8 cellular contexts compared by ENCODE assay signal in the genomic region with DNA sequence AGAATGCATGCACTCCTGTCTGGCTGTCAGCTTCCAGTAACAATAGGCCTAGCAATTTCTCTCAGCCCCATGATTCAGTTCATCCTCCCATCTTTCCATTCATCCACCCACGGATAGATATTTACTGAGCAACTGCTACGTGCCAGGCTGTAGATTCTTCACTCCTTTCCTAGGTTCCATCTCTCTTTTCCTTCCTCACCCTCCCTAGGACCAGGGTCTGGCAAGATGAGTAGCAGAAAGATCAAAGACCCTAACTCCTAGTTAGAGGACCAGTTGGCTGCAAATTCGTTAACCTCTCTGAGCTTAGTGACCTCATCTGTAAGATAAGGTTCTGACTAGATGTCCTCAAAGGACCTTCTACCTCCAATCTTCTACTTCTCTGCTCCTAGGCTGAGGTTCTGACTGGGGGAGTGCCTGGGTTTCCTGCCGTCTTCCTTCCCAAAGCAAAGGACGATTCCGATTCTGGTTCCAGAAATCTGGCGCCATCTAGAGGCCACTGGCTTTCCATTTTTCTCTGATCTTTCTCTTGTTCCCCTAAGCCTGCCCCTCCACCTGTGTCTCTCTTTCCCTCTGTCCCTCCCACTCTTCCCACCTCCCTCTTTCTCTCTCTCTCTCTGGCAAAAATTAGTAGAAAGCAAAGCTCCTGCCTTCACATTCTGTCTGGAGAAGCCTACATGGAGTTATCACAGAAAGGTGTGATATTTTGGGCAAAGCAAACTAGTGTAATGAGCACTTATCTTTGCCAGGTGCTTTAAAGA. TPM values are rescaled to one million over a fixed set of nuclear protein-coding genes. Genes with fewer than 3 reads are reported as not detected.
DNase-seq lines count a peak whose midpoint lies in the region; ATAC-seq and TF ChIP-seq lines count a peak whose summit lies in the region.

No MANE protein-coding gene starts in this region.

- H3K4me3 Mint-ChIP-seq in type B pancreatic cell: no peak overlapping the region

- H3K27me3 ChIP-seq in SJSA1 (replicated peaks) (no peaks in the 10 kb centered on the region), gastroesophageal sphincter (peaks cover 4% of the 10 kb centered on the region), parathyroid adenoma (ENCODE audit: control insufficient read depth, insufficient read depth, low read length) (no peaks in the 10 kb centered on the region)

- peaks cover 10% of the 10 kb centered on the region for H3K27me3 Mint-ChIP-seq in type B pancreatic cell

- peak; percentile 62 for TF ChIP-seq CTCF in LNCAP (IDR thresholded peaks at IDR 0.05)
- peak in 3 of 4 experiments; percentile 68 to 80 (median 77) for TF ChIP-seq CTCF in gastroesophageal sphincter (IDR thresholded peaks at IDR 0.05)
- peak; percentile 71 for TF ChIP-seq CTCF in parathyroid adenoma (IDR thresholded peaks at IDR 0.05)
- peak; percentile 91 for TF ChIP-seq CTCF in type B pancreatic cell (conservative IDR thresholded peaks at IDR 0.05)

- WGBS in gastroesophageal sphincter (ENCODE audit: low coverage in 1 of 2), 2 donors: 22 to 32% methylated on average over 6 of the region's 7 CpGs

- H3K79me2 ChIP-seq in parathyroid adenoma: no peaks in the 10 kb centered on the region

- ATAC-seq in gastroesophageal sphincter (peak; percentile 59), HG02642 (IDR thresholded peaks at IDR 0.05; ENCODE audit: poor library complexity, unreplicated experiment) (no peak)

- H3K4me1 Mint-ChIP-seq in type B pancreatic cell (ENCODE audit: unreplicated experiment): peaks cover 19% of the 10 kb centered on the region

- H3K4me1 ChIP-seq in SJSA1 (replicated peaks) (no peaks in the 10 kb centered on the region), gastroesophageal sphincter (peaks cover 0 to 7% (median 0%) of the 10 kb centered on the region in 3 donors), parathyroid adenoma (no peaks in the 10 kb centered on the region)

- no peak for TF ChIP-seq POLR2A in gastroesophageal sphincter (IDR thresholded peaks at IDR 0.05)

- no peak overlapping the region for H3K9ac ChIP-seq in parathyroid adenoma

- H3K4me3 ChIP-seq in SJSA1 (no peak overlapping the region), gastroesophageal sphincter (no peak overlapping the region), parathyroid adenoma (ENCODE audit: low read depth, low read length) (no peak overlapping the region)

- H3K36me3 ChIP-seq in SJSA1 (no peaks in the 10 kb centered on the region), gastroesophageal sphincter (no peaks in the 10 kb centered on the region), parathyroid adenoma (ENCODE audit: control insufficient read depth, insufficient read depth, low read length) (no peaks in the 10 kb centered on the region)

- H3K36me3 Mint-ChIP-seq in type B pancreatic cell: no peaks in the 10 kb centered on the region

- no peak overlapping the region for H3K27ac Mint-ChIP-seq in type B pancreatic cell

- H3K27ac ChIP-seq in SJSA1 (no peak overlapping the region), gastroesophageal sphincter (no peak overlapping the region), parathyroid adenoma (no peak overlapping the region)

- no peak for TF ChIP-seq EP300 in gastroesophageal sphincter (IDR thresholded peaks at IDR 0.05)

- no peak overlapping the region for H2AFZ ChIP-seq in parathyroid adenoma

- H3K9me3 ChIP-seq in SJSA1 (replicated peaks): no peaks in the 10 kb centered on the region
- H3K9me3 ChIP-seq in gastroesophageal sphincter: no peaks in the 10 kb centered on the region
- no peaks in the 10 kb centered on the region for H3K9me3 ChIP-seq in parathyroid adenoma (ENCODE audit: control insufficient read depth, low read length)

- no peaks in the 10 kb centered on the region for H3K9me3 Mint-ChIP-seq in type B pancreatic cell

- no peak overlapping the region for H3K4me2 ChIP-seq in parathyroid adenoma (ENCODE audit: low read length)

- DNase-seq in DMS53 (lab: John Stamatoyannopoulos, UW): peak; percentile 84
- peak; percentile 67 to 69 for DNase-seq in SJSA1 (ENCODE audit: low read depth in 1 of 2, low spot score in 2 of 2)
- DNase-seq in activated effector memory CD4-positive, alpha-beta T cell treated with anti-CD3 and anti-CD28 coated beads, Interleukin-2, amount 50 U/mL, for 16 hours: peak; percentile 84
- DNase-seq in type B pancreatic cell (ENCODE audit: extremely low spot score, unreplicated experiment): no peak

RNA-seq across cellular contexts. Expression of a gene that starts 26.2 kb away (rescaled TPM):
- not detected in 2 replicates for total RNA-seq in SJSA1 (2014; rRNA removed; shearing (Covaris generic))
- total RNA-seq in gastroesophageal sphincter (not detected), type B pancreatic cell (ENCODE audit: low replicate concordance) (not detected in 2 replicates)

RNA-seq across cellular contexts. Expression of a gene that starts 56.8 kb away (rescaled TPM):
- total RNA-seq in SJSA1 (2014; rRNA removed; shearing (Covaris generic)): 58.3 and 77.2 TPM in 2 replicates
- total RNA-seq in gastroesophageal sphincter (10 to 100 TPM; 23.0 to 28.1 (median 24.4) TPM), type B pancreatic cell (ENCODE audit: low replicate concordance) (70.5 and 84.3 TPM in 2 replicates)
